Comparison of ENCODE assay signal across 17 cellular contexts in genomic region chr1:150001415-150001814, GRCh38. TPM values are rescaled to one million over a fixed set of nuclear protein-coding genes. Genes with fewer than 3 reads are reported as not detected.
DNase-seq lines count a peak whose midpoint lies in the region; ATAC-seq, FAIRE-seq and TF ChIP-seq lines count a peak whose summit lies in the region.
"Had no signal": no experiment of that assay in that cellular context is flagged by ENCODE, and none has a peak within 500 bp of the region (broad histone marks: within the 10 kb centered on the region; RNA-seq: fewer than 3 reads in every experiment).

No MANE protein-coding gene starts in this region.

- peaks cover 11% of the 10 kb centered on the region for H3K9me1 ChIP-seq in IMR-90 (ENCODE audit: insufficient read depth, low read length)

- no peak overlapping the region for H2BK20ac ChIP-seq in IMR-90 (ENCODE audit: low read depth, low read length)

- no peak overlapping the region for H3K14ac ChIP-seq in IMR-90 (replicated peaks; ENCODE audit: low read depth, low read length)

- peaks cover 24 to 72% of the 10 kb centered on the region in 2 experiments for H3K79me1 ChIP-seq in IMR-90 (ENCODE audit: low read depth in 1 of 2, low read length in 2 of 2)

- H3K4me3 ChIP-seq in IMR-90 (ENCODE audit: insufficient read depth, low read depth, low read length) (no peak overlapping the region), astrocyte (ENCODE audit: insufficient read depth, low read depth, low read length) (no peak overlapping the region), hepatocyte (no peak overlapping the region)
- H3K4me3 ChIP-seq: GM12878, pancreas had no signal

- TF ChIP-seq RAD21 in IMR-90 (IDR thresholded peaks at IDR 0.05; ENCODE audit: low read length), result no peak

- H3K27me3 Mint-ChIP-seq in astrocyte (ENCODE audit: low read depth, unreplicated experiment), result no peaks in the 10 kb centered on the region
- no peaks in the 10 kb centered on the region for H3K27me3 Mint-ChIP-seq in stimulated activated naive CD8-positive, alpha-beta T cell treated with anti-CD3 and anti-CD28 coated beads, Interleukin-15, amount 100 ng/mL, for 72 hours
- H3K27me3 Mint-ChIP-seq: activated CD8-positive, alpha-beta T cell treated with anti-CD3 and anti-CD28 coated beads for 36 hours had no signal

- no peak overlapping the region for H4K5ac ChIP-seq in IMR-90 (ENCODE audit: low read depth, low read length)

- no peak overlapping the region for H2AK5ac ChIP-seq in IMR-90 (ENCODE audit: low read depth, low read length)

- H3K4me1 ChIP-seq in IMR-90 (ENCODE audit: control insufficient read depth, insufficient read depth, low read length), result peaks cover 13% of the 10 kb centered on the region
- H3K4me1 ChIP-seq in astrocyte (ENCODE audit: insufficient read depth, low read length), result peaks cover 13% of the 10 kb centered on the region
- peaks cover 10% of the 10 kb centered on the region for H3K4me1 ChIP-seq in hepatocyte (ENCODE audit: insufficient read depth)

- dilution Hi-C loops in IMR-90 (cut with HindIII; ENCODE audit: low sequenced_read_pairs, unreplicated experiment), result no loop called here

- no peaks in the 10 kb centered on the region for H3K27me3 ChIP-seq in IMR-90 (ENCODE audit: control insufficient read depth, insufficient read depth, low read length)
- H3K27me3 ChIP-seq in astrocyte (ENCODE audit: insufficient read depth, low read length), result no peaks in the 10 kb centered on the region
- no peaks in the 10 kb centered on the region for H3K27me3 ChIP-seq in hepatocyte
- H3K27me3 ChIP-seq: brain microvascular endothelial cell, pancreas had no signal

- H2AFZ ChIP-seq in IMR-90 (replicated peaks; ENCODE audit: low read length, poor library complexity) (no peak overlapping the region), astrocyte (ENCODE audit: low read depth, low read length) (no peak overlapping the region), hepatocyte (no peak overlapping the region)

- H2BK5ac ChIP-seq in IMR-90 (ENCODE audit: low read depth, low read length, poor library complexity, severe bottlenecking), result no peak overlapping the region

- H3K4me3 Mint-ChIP-seq in astrocyte (ENCODE audit: unreplicated experiment), result no peak overlapping the region
- no peak overlapping the region for H3K4me3 Mint-ChIP-seq in stimulated activated naive CD8-positive, alpha-beta T cell treated with anti-CD3 and anti-CD28 coated beads, Interleukin-15, amount 100 ng/mL, for 72 hours
- H3K4me3 Mint-ChIP-seq: activated CD8-positive, alpha-beta T cell treated with anti-CD3 and anti-CD28 coated beads for 36 hours; memory B cell had no signal

- no peak overlapping the region for H3K18ac ChIP-seq in IMR-90 (ENCODE audit: low read depth, low read length)

- H4K20me1 ChIP-seq in IMR-90 (ENCODE audit: insufficient read depth, low read length) (peaks cover 47% of the 10 kb centered on the region; the same call in 1 of the 2 replicates), astrocyte (ENCODE audit: insufficient read depth, low read length) (peaks cover 78% of the 10 kb centered on the region), hepatocyte (ENCODE audit: insufficient read depth, poor library complexity, severe bottlenecking) (peaks cover 49% of the 10 kb centered on the region)

- no peak for TF ChIP-seq POLR2A in IMR-90 (IDR thresholded peaks at IDR 0.05; ENCODE audit: low read depth, low read length)

- FAIRE-seq in astrocyte (lab: Jason Lieb, UNC), result no peak
- FAIRE-seq: GM12878, pancreas had no signal

- H3K56ac ChIP-seq in IMR-90 (ENCODE audit: extremely low read depth, insufficient read depth, low read length), result no peak overlapping the region

- ATAC-seq in IMR-90 (ENCODE audit: low read depth), result no peak
- no peak for ATAC-seq in HG03280 (IDR thresholded peaks at IDR 0.05; ENCODE audit: unreplicated experiment)
- ATAC-seq in stimulated activated naive CD8-positive, alpha-beta T cell treated with anti-CD3 and anti-CD28 coated beads, Interleukin-15, amount 100 ng/mL, for 72 hours, result no peak
- ATAC-seq: activated CD8-positive, alpha-beta T cell treated with anti-CD3 and anti-CD28 coated beads for 36 hours; GM12878; pancreas had no signal

- no peak overlapping the region for H3K9ac ChIP-seq in IMR-90 (ENCODE audit: low read depth, low read length)
- H3K9ac ChIP-seq in astrocyte (ENCODE audit: low read length), result no peak overlapping the region

- no peak for DNase-seq in IMR-90
- peak; percentile 52 for DNase-seq in astrocyte (ENCODE audit: low read depth)
- DNase-seq in hepatocyte (ENCODE audit: low spot score), result no peak
- peak in 1 of 49 donors; percentile 24 for DNase-seq in substantia nigra (lab: John Stamatoyannopoulos, UW)
- DNase-seq in NCI-H146 (lab: John Stamatoyannopoulos, UW), result no peak
- no peak for DNase-seq in T-helper 2 cell
- no peak for DNase-seq in stimulated activated naive CD8-positive, alpha-beta T cell treated with anti-CD3 and anti-CD28 coated beads, Interleukin-15, amount 100 ng/mL, for 72 hours
- DNase-seq: activated CD8-positive, alpha-beta T cell treated with anti-CD3 and anti-CD28 coated beads for 36 hours; brain microvascular endothelial cell; KG1; NCI-H1694; NCI-H774; pancreas; T-helper 9 cell had no signal

- TF ChIP-seq CTCF in IMR-90 (conservative IDR thresholded peaks at IDR 0.05; ENCODE audit: low read depth, low read length), result no peak
- TF ChIP-seq CTCF in astrocyte (IDR thresholded peaks at IDR 0.05; ENCODE audit: insufficient read depth, low read depth, low read length), result no peak
- no peak for TF ChIP-seq CTCF in hepatocyte (IDR thresholded peaks at IDR 0.05; ENCODE audit: poor library complexity)

- H2BK120ac ChIP-seq in IMR-90 (ENCODE audit: low read depth, low read length), result no peak overlapping the region

- H3K36me3 ChIP-seq in IMR-90 (ENCODE audit: control insufficient read depth, insufficient read depth, low read length) (peaks cover 12% of the 10 kb centered on the region), astrocyte (ENCODE audit: insufficient read depth, low read length) (peaks cover 19% of the 10 kb centered on the region), hepatocyte (replicated peaks; ENCODE audit: insufficient read depth, low read depth) (no peaks in the 10 kb centered on the region)
- H3K36me3 ChIP-seq: pancreas had no signal

- peaks cover 11% of the 10 kb centered on the region for H3K36me3 Mint-ChIP-seq in astrocyte (ENCODE audit: low read depth, unreplicated experiment)

- in situ Hi-C loops in IMR-90 (cut with MboI; ENCODE audit: low sequenced_read_pairs), result no loop called here

- H3K4me2 ChIP-seq in IMR-90 (ENCODE audit: low read depth, low read length) (no peak overlapping the region), astrocyte (ENCODE audit: low read length) (peak overlapping the region; percentile 9), hepatocyte (peak overlapping the region; percentile 13)

- no CpG with 5 or more reads among the region's 1 CpG for WGBS in IMR-90 (ENCODE audit: extremely low coverage in 2 of 2, insufficient read length in 1 of 2), 2 experiments
- WGBS in hepatocyte (ENCODE audit: low lambda C conversion rate, missing lambda C conversion rate), result 93% methylated on average over 1 of the region's 1 CpG

- peak overlapping the region; percentile 31; the same call in 1 of the 2 replicates for H3K23ac ChIP-seq in IMR-90 (ENCODE audit: low read depth, low read length)

- H3K27ac ChIP-seq in IMR-90 (ENCODE audit: insufficient read depth, low read length), result no peak overlapping the region
- no peak overlapping the region for H3K27ac ChIP-seq in astrocyte (ENCODE audit: low read depth, low read length)
- no peak overlapping the region for H3K27ac ChIP-seq in hepatocyte
- peak overlapping the region; percentile 39 for H3K27ac ChIP-seq in substantia nigra (ENCODE audit: low read depth, low read length, poor library complexity, severe bottlenecking)
- H3K27ac ChIP-seq: brain microvascular endothelial cell, pancreas had no signal

- no peak overlapping the region for H3K4ac ChIP-seq in IMR-90 (ENCODE audit: low read depth, low read length)

- no peak overlapping the region for H4K91ac ChIP-seq in IMR-90 (ENCODE audit: insufficient read depth, low read depth, low read length)

- intact Hi-C loops in IMR-90 (cut with micrococcal nuclease), result loop anchor here (1.0 kb wide), 1 partner anchor 24 kb away; no protein-coding TSS in a partner anchor

- no peak overlapping the region for H2BK15ac ChIP-seq in IMR-90 (ENCODE audit: low read depth, low read length)

- no peak overlapping the region for H3K27ac Mint-ChIP-seq in astrocyte (ENCODE audit: unreplicated experiment)
- H3K27ac Mint-ChIP-seq in stimulated activated naive CD8-positive, alpha-beta T cell treated with anti-CD3 and anti-CD28 coated beads, Interleukin-15, amount 100 ng/mL, for 72 hours, result no peak overlapping the region
- H3K27ac Mint-ChIP-seq: activated CD8-positive, alpha-beta T cell treated with anti-CD3 and anti-CD28 coated beads for 36 hours; memory B cell had no signal

- BruUV-seq in IMR-90 (replicated peaks; lab: Mats Ljungman, UMichigan), result no TSS peak

- no peak overlapping the region for H2AK9ac ChIP-seq in IMR-90 (replicated peaks; ENCODE audit: low read depth, low read length, poor library complexity)

- H3K9me3 ChIP-seq in IMR-90 (ENCODE audit: control insufficient read depth, insufficient read depth, low read length) (no peaks in the 10 kb centered on the region), astrocyte (ENCODE audit: insufficient read depth, low read depth, low read length) (no peaks in the 10 kb centered on the region), hepatocyte (ENCODE audit: low read depth) (no peaks in the 10 kb centered on the region)
- H3K9me3 ChIP-seq: pancreas had no signal

- CTCF ChIA-PET in IMR-90 (lab: Yijun Ruan, JAX), result no interaction called here

- H3K4me1 Mint-ChIP-seq in astrocyte (ENCODE audit: low read depth, unreplicated experiment), result peaks cover 47% of the 10 kb centered on the region
- peaks cover 67% of the 10 kb centered on the region for H3K4me1 Mint-ChIP-seq in stimulated activated naive CD8-positive, alpha-beta T cell treated with anti-CD3 and anti-CD28 coated beads, Interleukin-15, amount 100 ng/mL, for 72 hours

- H3K9me2 ChIP-seq in hepatocyte (replicated peaks; ENCODE audit: insufficient read depth), result no peaks in the 10 kb centered on the region

- POLR2A ChIA-PET in IMR-90 (lab: Charles Lee; ENCODE audit: unreplicated experiment), result no interaction called here

- no peaks in the 10 kb centered on the region for H3K9me3 Mint-ChIP-seq in astrocyte (ENCODE audit: unreplicated experiment)
- H3K9me3 Mint-ChIP-seq in stimulated activated naive CD8-positive, alpha-beta T cell treated with anti-CD3 and anti-CD28 coated beads, Interleukin-15, amount 100 ng/mL, for 72 hours, result no peaks in the 10 kb centered on the region
- H3K9me3 Mint-ChIP-seq: activated CD8-positive, alpha-beta T cell treated with anti-CD3 and anti-CD28 coated beads for 36 hours; memory B cell had no signal

- H4K8ac ChIP-seq in IMR-90 (ENCODE audit: low read depth in 2 of 2, low read length in 2 of 2), result no peak overlapping the region

- H3K79me2 ChIP-seq in astrocyte (ENCODE audit: insufficient read depth, low read length) (peaks cover 90% of the 10 kb centered on the region), hepatocyte (peaks cover 97% of the 10 kb centered on the region)

RNA-seq across cellular contexts. Expression of gene OTUD7B, which starts 9.1 kb away (rescaled TPM):
- total RNA-seq in IMR-90 (2012; rRNA removed) (18.1 and 18.6 TPM in 2 replicates), astrocyte (31.9 and 33.1 TPM in 2 replicates), hepatocyte (17.1 and 17.8 TPM in 2 replicates)
- polyA plus RNA-seq in IMR-90 (2012; rRNA removed) (6.9 and 7.5 TPM in 2 replicates), hepatocyte (2.8 and 3.6 TPM in 2 replicates)
- polyA plus RNA-seq in IMR-90 (2012; cell fraction: cytosol; rRNA removed), result 1.9 and 5.8 TPM in 2 replicates
- 2.8 and 4.6 TPM in 2 replicates for polyA plus RNA-seq in IMR-90 (2012; cell fraction: nucleus; rRNA removed; ENCODE audit: low replicate concordance)
